Comparison of ENCODE assay signal across 16 cellular contexts in genomic region chr16:22315979-22316378, GRCh38.
"Had no signal": no experiment of that assay in that cellular context is flagged by ENCODE, and none has a peak within 500 bp of the region (broad histone marks: within the 10 kb centered on the region; RNA-seq: fewer than 3 reads in every experiment).

No MANE protein-coding gene starts in this region.

- H3K9me3 ChIP-seq: psoas muscle, sigmoid colon, stomach, thoracic aorta, transverse colon had no signal

- H3K9ac ChIP-seq: parathyroid adenoma had no signal

- H3K4me3 ChIP-seq: hepatocyte, psoas muscle, sigmoid colon, skin epidermis, stomach, thoracic aorta, transverse colon had no signal

- H2AFZ ChIP-seq: hepatocyte, parathyroid adenoma had no signal

- H3K79me2 ChIP-seq: hepatocyte had no signal

- H3K4me2 ChIP-seq: hepatocyte had no signal

- ATAC-seq: left colon had no signal

- H3K27me3 ChIP-seq: hepatocyte, sigmoid colon, stomach, transverse colon had no signal

- H3K27ac Mint-ChIP-seq: nephron progenitor cell; stimulated activated memory B cell treated with anti-CD40 and anti-IgM and Interleukin-4, amounts not matched to agents 10 μg/mL and 1 μg/mL and 100 μg/mL, for 72 hours had no signal

- H3K27me3 Mint-ChIP-seq: naive B cell; stimulated activated memory B cell treated with anti-CD40 and anti-IgM and Interleukin-4, amounts not matched to agents 10 μg/mL and 1 μg/mL and 100 μg/mL, for 72 hours had no signal

- H3K4me1 Mint-ChIP-seq: stimulated activated memory B cell treated with anti-CD40 and anti-IgM and Interleukin-4, amounts not matched to agents 10 μg/mL and 1 μg/mL and 100 μg/mL, for 72 hours had no signal

- H3K9me3 Mint-ChIP-seq: naive B cell; nephron progenitor cell; stimulated activated memory B cell treated with anti-CD40 and anti-IgM and Interleukin-4, amounts not matched to agents 10 μg/mL and 1 μg/mL and 100 μg/mL, for 72 hours had no signal

- DNase-seq: foreskin melanocyte; mesendoderm; naive B cell; nephron progenitor cell; retina; stimulated activated CD4-positive, alpha-beta T cell treated with anti-CD3 and anti-CD28 coated beads, Interleukin-2, amount 100 ng/mL, for 48 hours; stomach; transverse colon had no signal

- H3K4me3 Mint-ChIP-seq: nephron progenitor cell; stimulated activated memory B cell treated with anti-CD40 and anti-IgM and Interleukin-4, amounts not matched to agents 10 μg/mL and 1 μg/mL and 100 μg/mL, for 72 hours had no signal

- H3K27ac ChIP-seq: hepatocyte, parathyroid adenoma, psoas muscle, sigmoid colon, stomach, thoracic aorta, transverse colon had no signal

- H3K4me1 ChIP-seq: parathyroid adenoma, sigmoid colon, transverse colon had no signal
